In the genomic region with DNA sequence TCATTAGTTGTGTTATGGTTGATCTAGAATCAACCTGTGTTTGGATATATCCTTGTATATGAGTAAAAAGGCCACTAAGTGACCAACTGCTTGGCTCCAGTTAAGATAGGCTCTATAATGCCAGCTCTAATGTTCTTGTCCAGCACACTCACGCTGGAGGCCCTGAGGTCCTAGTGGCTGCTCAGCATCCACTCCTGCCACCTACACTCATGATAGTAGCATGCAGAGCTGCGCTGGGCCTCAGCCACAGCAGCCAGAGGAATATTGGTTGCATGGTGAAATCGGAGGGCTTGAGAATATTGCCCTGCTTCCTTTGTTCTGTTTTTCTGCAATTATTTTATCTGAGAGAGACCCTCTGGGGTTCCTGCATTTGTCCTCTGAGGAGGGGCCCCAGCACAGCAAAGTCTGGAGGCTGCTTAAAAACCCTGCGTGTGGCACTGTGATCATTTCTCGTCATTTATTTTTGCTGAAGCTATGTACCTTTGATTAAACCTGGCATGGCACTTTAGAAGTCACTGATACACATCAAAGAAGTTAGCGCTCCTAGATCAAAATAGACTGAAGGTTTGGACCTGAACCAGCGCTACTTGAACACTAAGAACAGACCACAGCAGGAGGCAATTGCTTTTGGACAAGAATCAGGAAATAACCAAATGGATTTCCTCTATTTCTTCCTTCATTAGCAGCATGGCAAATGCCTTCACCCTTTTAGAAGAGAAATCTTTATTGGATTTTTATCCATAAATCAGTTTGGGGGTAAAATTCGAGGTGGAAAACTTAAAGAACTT, we compare ENCODE assay signal across 20 cellular contexts.
A peak's percentile ranks its signal among the peaks of the same experiment; 100 is the strongest.
DNase-seq lines count a peak whose midpoint lies in the region; ATAC-seq and TF ChIP-seq lines count a peak whose summit lies in the region.
"Had no signal": no experiment of that assay in that cellular context is flagged by ENCODE, and none has a peak within 500 bp of the region (broad histone marks: within the 10 kb centered on the region; RNA-seq: fewer than 3 reads in every experiment).

No MANE protein-coding gene starts in this region.

- H3K27ac ChIP-seq in lower lobe of right lung (no peak overlapping the region), upper lobe of right lung (no peak overlapping the region), heart left ventricle (no peak overlapping the region)
- H3K27ac ChIP-seq: A549, PC-9 had no signal

- H3K27me3 ChIP-seq in lower lobe of right lung (ENCODE audit: low read depth) (no peaks in the 10 kb centered on the region), upper lobe of right lung (no peaks in the 10 kb centered on the region), heart left ventricle (no peaks in the 10 kb centered on the region)
- H3K27me3 ChIP-seq: MG63 had no signal

- TF ChIP-seq POLR2A in heart left ventricle (IDR thresholded peaks at IDR 0.05): no peak

- in situ Hi-C loops in astrocyte of the cerebellum (cut with HindIII; ENCODE audit: low sequenced_read_pairs): loop anchor here (25.0 kb wide), 1 partner anchor 101 kb away; no protein-coding TSS in a partner anchor

- no peaks in the 10 kb centered on the region for H3K4me1 ChIP-seq in lower lobe of right lung
- H3K4me1 ChIP-seq in upper lobe of right lung: no peaks in the 10 kb centered on the region
- H3K4me1 ChIP-seq in heart left ventricle: no peaks in the 10 kb centered on the region
- H3K4me1 ChIP-seq: A549 had no signal

- 74 to 85% (median 81%) methylated on average over 8 of the region's 8 CpGs for WGBS in heart left ventricle, 4 donors

- intact Hi-C loops in lower lobe of right lung (cut with DNase I): no loop called here
- intact Hi-C loops in upper lobe of right lung (cut with DNase I): no loop called here
- intact Hi-C loops in heart left ventricle (cut with DNase I): no loop called here

- DNase-seq in DMS79 (lab: John Stamatoyannopoulos, UW): peak; percentile 68
- DNase-seq in astrocyte of the cerebellum (ENCODE audit: low read depth): peak; percentile 55
- no peak for DNase-seq in lower lobe of right lung
- peak; percentile 59 for DNase-seq in upper lobe of right lung
- DNase-seq in heart left ventricle: no peak
- DNase-seq: CD8-positive, alpha-beta memory T cell; H9; KBM-7; MG63; NCI-H1105 treated with DMSO at 0.1 percent for 48 hours; NCI-H146; NCI-H1930; NCI-H2107; NCI-H526 treated with DMSO at 0.1 percent for 48 hours; PC-9; SHP77 had no signal

- H3K4me3 ChIP-seq in astrocyte of the cerebellum (ENCODE audit: low read depth, low read length) (no peak overlapping the region), lower lobe of right lung (no peak overlapping the region), upper lobe of right lung (no peak overlapping the region), heart left ventricle (no peak overlapping the region)
- H3K4me3 ChIP-seq: A549, GM23338, MG63, PC-9 had no signal

- TF ChIP-seq CTCF in astrocyte of the cerebellum (IDR thresholded peaks at IDR 0.05; ENCODE audit: low read depth, low read length, missing control alignments): no peak
- no peak for TF ChIP-seq CTCF in lower lobe of right lung (IDR thresholded peaks at IDR 0.05)
- TF ChIP-seq CTCF in upper lobe of right lung (IDR thresholded peaks at IDR 0.05): no peak
- no peak for TF ChIP-seq CTCF in heart left ventricle (IDR thresholded peaks at IDR 0.05)

- H3K9me3 ChIP-seq in lower lobe of right lung (no peaks in the 10 kb centered on the region), upper lobe of right lung (no peaks in the 10 kb centered on the region), heart left ventricle (no peaks in the 10 kb centered on the region)
- H3K9me3 ChIP-seq: A549, MG63 had no signal

- no peaks in the 10 kb centered on the region for H3K36me3 ChIP-seq in lower lobe of right lung
- H3K36me3 ChIP-seq in upper lobe of right lung: no peaks in the 10 kb centered on the region
- H3K36me3 ChIP-seq in heart left ventricle: no peaks in the 10 kb centered on the region
- H3K36me3 ChIP-seq: MG63 had no signal

- peak; percentile 34 to 75 for ATAC-seq in lower lobe of right lung
- peak; percentile 61 for ATAC-seq in upper lobe of right lung
- no peak for ATAC-seq in GM21529 (IDR thresholded peaks at IDR 0.05; ENCODE audit: unreplicated experiment)
- no peak for ATAC-seq in HG03442 (IDR thresholded peaks at IDR 0.05; ENCODE audit: unreplicated experiment)
- ATAC-seq in heart left ventricle: no peak
- ATAC-seq: A549, GM23338 had no signal

Comparison
In these comparisons a context has a peak if more than half of its experiments do, and no peak if none do; other contexts are left out.
1. DNase-seq: peak in DMS79 (single experiment), astrocyte of the cerebellum (single experiment) and upper lobe of right lung (single experiment); none in lower lobe of right lung (single experiment) and heart left ventricle (0 of 5).
2. ATAC-seq: peak in lower lobe of right lung (2 of 2) and upper lobe of right lung (single experiment); none in GM21529 (single experiment), HG03442 (single experiment) and heart left ventricle (0 of 4).